ENCODE assay signal across 7 cellular contexts in the genomic region with DNA sequence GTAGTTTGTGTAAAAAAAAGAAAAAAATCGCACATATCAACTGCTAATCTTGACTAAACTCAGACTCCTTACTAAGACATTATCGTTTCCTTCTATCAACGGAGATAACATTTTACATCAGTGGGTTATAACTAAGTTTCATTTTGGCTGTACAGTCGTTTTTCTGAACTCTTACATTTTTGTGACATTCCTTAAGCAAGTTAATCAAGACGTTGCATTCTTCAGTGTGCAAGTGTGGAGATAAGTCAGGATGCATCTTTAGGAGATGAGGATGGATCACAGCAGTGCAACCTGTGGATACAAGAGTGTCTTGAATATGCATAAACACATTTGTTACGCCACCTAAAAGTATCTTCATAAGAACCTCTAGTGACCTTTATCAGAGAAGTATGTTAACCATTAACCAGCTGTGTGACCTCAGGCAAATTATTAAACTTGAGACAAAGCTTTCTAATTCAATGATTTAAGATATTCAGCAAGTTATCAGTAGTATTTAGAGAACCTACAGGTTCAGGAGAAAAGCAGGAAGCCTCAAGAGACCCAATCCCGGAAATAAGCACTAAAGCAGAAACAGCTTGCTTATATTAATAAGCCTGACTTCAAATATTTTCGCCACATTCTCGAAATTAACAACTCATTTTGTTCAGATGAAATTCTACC. TPM values are rescaled to one million over a fixed set of nuclear protein-coding genes. Genes with fewer than 3 reads are reported as not detected.
DNase-seq lines count a peak whose midpoint lies in the region; ATAC-seq lines count a peak whose summit lies in the region.

No MANE protein-coding gene starts in this region.

- peak overlapping the region; percentile 93 for H3K27ac Mint-ChIP-seq in activated T-helper 2 cell treated with anti-CD3 and anti-CD28 coated beads, Interferon-gamma antibody, Interleukin-2, Interleukin-4, amounts not matched to agents 10 μg/mL and 5 μg/mL and 100 μg/mL, durations not matched to agents 14 hours and 24 hours and 36 hours
- peak overlapping the region; percentile 87 to 98 (median 96) for H3K27ac Mint-ChIP-seq in naive thymus-derived CD8-positive, alpha-beta T cell

- H3K36me3 Mint-ChIP-seq in activated T-helper 2 cell treated with anti-CD3 and anti-CD28 coated beads, Interferon-gamma antibody, Interleukin-2, Interleukin-4, amounts not matched to agents 10 μg/mL and 5 μg/mL and 100 μg/mL, durations not matched to agents 14 hours and 24 hours and 36 hours (ENCODE audit: low read depth), result peaks cover 76% of the 10 kb centered on the region
- H3K36me3 Mint-ChIP-seq in naive thymus-derived CD8-positive, alpha-beta T cell, result peaks cover 0 to 23% (median 11%) of the 10 kb centered on the region in 3 donors

- H3K9me3 Mint-ChIP-seq in activated T-helper 2 cell treated with anti-CD3 and anti-CD28 coated beads, Interferon-gamma antibody, Interleukin-2, Interleukin-4, amounts not matched to agents 10 μg/mL and 5 μg/mL and 100 μg/mL, durations not matched to agents 14 hours and 24 hours and 36 hours, result peaks cover 7% of the 10 kb centered on the region
- no peaks in the 10 kb centered on the region for H3K9me3 Mint-ChIP-seq in naive thymus-derived CD8-positive, alpha-beta T cell

- no peak for DNase-seq in activated T-helper 2 cell treated with anti-CD3 and anti-CD28 coated beads, Interferon-gamma antibody, Interleukin-2, Interleukin-4, amounts not matched to agents 10 μg/mL and 5 μg/mL and 100 μg/mL, durations not matched to agents 14 hours and 24 hours and 36 hours (ENCODE audit: low spot score)
- peak in 3 of 10 donors; percentile 23 to 32 (median 24) for DNase-seq in naive thymus-derived CD8-positive, alpha-beta T cell
- DNase-seq in G401 (ENCODE audit: low spot score) (no peak), RPMI8226 (no peak), posterior cingulate gyrus (no peak)

- in situ Hi-C loops in G401 (cut with HindIII; ENCODE audit: low sequenced_read_pairs), result no loop called here

- no peaks in the 10 kb centered on the region for H3K27me3 Mint-ChIP-seq in activated T-helper 2 cell treated with anti-CD3 and anti-CD28 coated beads, Interferon-gamma antibody, Interleukin-2, Interleukin-4, amounts not matched to agents 10 μg/mL and 5 μg/mL and 100 μg/mL, durations not matched to agents 14 hours and 24 hours and 36 hours (ENCODE audit: low read depth)
- no peaks in the 10 kb centered on the region for H3K27me3 Mint-ChIP-seq in naive thymus-derived CD8-positive, alpha-beta T cell

- POLR2A ChIA-PET in naive thymus-derived CD8-positive, alpha-beta T cell (lab: Charles Lee), result interaction anchor here (0.7 to 1.5 kb wide), 2 partner anchors 10 to 17 kb away, joined by 4 to 17 read pairs; partner anchors contain the start of genes CENPN and CMC2

- intact Hi-C loops in activated T-helper 2 cell treated with anti-CD3 and anti-CD28 coated beads, Interferon-gamma antibody, Interleukin-2, Interleukin-4, amounts not matched to agents 10 μg/mL and 5 μg/mL and 100 μg/mL, durations not matched to agents 14 hours and 24 hours and 36 hours (cut with micrococcal nuclease), result loop anchor here (1.0 to 10.0 kb wide), 3 partner anchors 10 to 1658 kb away; partner anchors contain the start of gene CENPN
- intact Hi-C loops in posterior cingulate gyrus (cut with DNase I), result no loop called here

- H3K4me3 Mint-ChIP-seq in activated T-helper 2 cell treated with anti-CD3 and anti-CD28 coated beads, Interferon-gamma antibody, Interleukin-2, Interleukin-4, amounts not matched to agents 10 μg/mL and 5 μg/mL and 100 μg/mL, durations not matched to agents 14 hours and 24 hours and 36 hours (ENCODE audit: low read depth), result peak overlapping the region; percentile 81
- peak overlapping the region; percentile 83 to 93 (median 89) for H3K4me3 Mint-ChIP-seq in naive thymus-derived CD8-positive, alpha-beta T cell

- peak; percentile 58 for ATAC-seq in GM18870 (IDR thresholded peaks at IDR 0.05; ENCODE audit: unreplicated experiment)
- peak; percentile 67 for ATAC-seq in HG02840 (IDR thresholded peaks at IDR 0.05; ENCODE audit: low FRiP score, unreplicated experiment)
- peak; percentile 57 to 74 for ATAC-seq in naive thymus-derived CD8-positive, alpha-beta T cell

- peaks cover 81% of the 10 kb centered on the region for H3K4me1 Mint-ChIP-seq in activated T-helper 2 cell treated with anti-CD3 and anti-CD28 coated beads, Interferon-gamma antibody, Interleukin-2, Interleukin-4, amounts not matched to agents 10 μg/mL and 5 μg/mL and 100 μg/mL, durations not matched to agents 14 hours and 24 hours and 36 hours (ENCODE audit: low read depth)
- peaks cover 24 to 66% (median 63%) of the 10 kb centered on the region in 4 donors for H3K4me1 Mint-ChIP-seq in naive thymus-derived CD8-positive, alpha-beta T cell

RNA-seq across cellular contexts. Expression of gene CMC2, which starts 9.4 kb away (rescaled TPM):
- total RNA-seq in activated T-helper 2 cell treated with anti-CD3 and anti-CD28 coated beads, Interferon-gamma antibody, Interleukin-2, Interleukin-4, amounts not matched to agents 10 μg/mL and 5 μg/mL and 100 μg/mL, durations not matched to agents 14 hours and 24 hours and 36 hours, result 130 and 136 TPM in 2 replicates
- total RNA-seq in naive thymus-derived CD8-positive, alpha-beta T cell, result 10 to 100 TPM; 21.1 to 25.0 TPM
- polyA plus RNA-seq in naive thymus-derived CD8-positive, alpha-beta T cell, result 10 to 100 TPM; 78.2 to 84.6 (median 80.2) TPM
- 89.8 and 180 TPM in 2 replicates for total RNA-seq in G401 (2014; rRNA removed; shearing (Covaris generic))

RNA-seq across cellular contexts. Expression of gene CENPN, which starts 9.7 kb away (rescaled TPM):
- 57.4 and 57.9 TPM in 2 replicates for total RNA-seq in activated T-helper 2 cell treated with anti-CD3 and anti-CD28 coated beads, Interferon-gamma antibody, Interleukin-2, Interleukin-4, amounts not matched to agents 10 μg/mL and 5 μg/mL and 100 μg/mL, durations not matched to agents 14 hours and 24 hours and 36 hours
- 1 to 10 TPM; 1.4 to 4.0 TPM for total RNA-seq in naive thymus-derived CD8-positive, alpha-beta T cell
- 1 to 10 TPM; 1.7 to 4.5 (median 3.0) TPM for polyA plus RNA-seq in naive thymus-derived CD8-positive, alpha-beta T cell
- 68.7 and 173 TPM in 2 replicates for total RNA-seq in G401 (2014; rRNA removed; shearing (Covaris generic))

RNA-seq across cellular contexts. Expression of gene ATMIN, which starts 38.4 kb away (rescaled TPM):
- 25.8 and 27.1 TPM in 2 replicates for total RNA-seq in activated T-helper 2 cell treated with anti-CD3 and anti-CD28 coated beads, Interferon-gamma antibody, Interleukin-2, Interleukin-4, amounts not matched to agents 10 μg/mL and 5 μg/mL and 100 μg/mL, durations not matched to agents 14 hours and 24 hours and 36 hours
- 10 to 100 TPM; 40.5 to 48.1 TPM for total RNA-seq in naive thymus-derived CD8-positive, alpha-beta T cell
- 10 to 100 TPM; 21.6 to 41.4 (median 27.7) TPM for polyA plus RNA-seq in naive thymus-derived CD8-positive, alpha-beta T cell
- 46.9 and 59.6 TPM in 2 replicates for total RNA-seq in G401 (2014; rRNA removed; shearing (Covaris generic))

Comparison
In these comparisons a context has a peak if more than half of its experiments do, and no peak if none do; other contexts are left out.
1. RNA of gene CENPN, which starts 9.7 kb away (total RNA-seq): 68.7 to 173 TPM in G401 and 57.4 to 57.9 TPM in activated T-helper 2 cell treated with anti-CD3 and anti-CD28 coated beads, Interferon-gamma antibody, Interleukin-2, Interleukin-4, amounts not matched to agents 10 μg/mL and 5 μg/mL and 100 μg/mL, durations not matched to agents 14 hours and 24 hours and 36 hours; 1.4 to 4.0 TPM in naive thymus-derived CD8-positive, alpha-beta T cell; every median in the first group is over 10 times any median in the second.
2. Peak in every context shown above with its lines, with median percentiles within 50 percentile points of each other: ATAC-seq.